In genomic region chr20:59831024-59831900, GRCh38 we compare ENCODE assay signal across 12 cellular contexts.
A peak's percentile ranks its signal among the peaks of the same experiment; 100 is the strongest.
DNase-seq lines count a peak whose midpoint lies in the region; ATAC-seq, FAIRE-seq and TF ChIP-seq lines count a peak whose summit lies in the region.
"Had no signal": no experiment of that assay in that cellular context is flagged by ENCODE, and none has a peak within 500 bp of the region (broad histone marks: within the 10 kb centered on the region; RNA-seq: fewer than 3 reads in every experiment).

No MANE protein-coding gene starts in this region.

- peak overlapping the region; percentile 5 to 59 for H3K27ac Mint-ChIP-seq in stimulated activated naive CD8-positive, alpha-beta T cell treated with anti-CD3 and anti-CD28 coated beads, Interleukin-15, amount 100 ng/mL, for 72 hours

- H3K4me1 ChIP-seq in Panc1 (ENCODE audit: control insufficient read depth, insufficient read depth, low read length) (no peaks in the 10 kb centered on the region), prostate gland (replicated peaks) (peaks cover 9% of the 10 kb centered on the region)

- no peaks in the 10 kb centered on the region for H3K9me3 Mint-ChIP-seq in stimulated activated naive CD8-positive, alpha-beta T cell treated with anti-CD3 and anti-CD28 coated beads, Interleukin-15, amount 100 ng/mL, for 72 hours

- H3K27ac ChIP-seq in Panc1 (ENCODE audit: low read length) (no peak overlapping the region), prostate gland (no peak overlapping the region)
- H3K27ac ChIP-seq: ovary had no signal

- H3K9me3 ChIP-seq in Panc1 (ENCODE audit: control insufficient read depth, insufficient read depth, low read depth, low read length): no peaks in the 10 kb centered on the region
- no peaks in the 10 kb centered on the region for H3K9me3 ChIP-seq in prostate gland
- H3K9me3 ChIP-seq: ovary had no signal

- H3K4me1 Mint-ChIP-seq in stimulated activated naive CD8-positive, alpha-beta T cell treated with anti-CD3 and anti-CD28 coated beads, Interleukin-15, amount 100 ng/mL, for 72 hours: peaks cover 7% of the 10 kb centered on the region

- H3K36me3 ChIP-seq in Panc1 (ENCODE audit: control insufficient read depth, insufficient read depth, low read length): no peaks in the 10 kb centered on the region
- H3K36me3 ChIP-seq in prostate gland: no peaks in the 10 kb centered on the region
- H3K36me3 ChIP-seq: ovary had no signal

- no peak overlapping the region for H3K4me3 ChIP-seq in Panc1 (ENCODE audit: low read depth in 2 of 2, low read length in 2 of 2)
- H3K4me3 ChIP-seq in prostate gland: no peak overlapping the region
- H3K4me3 ChIP-seq: ovary had no signal

- H3K27me3 Mint-ChIP-seq in stimulated activated naive CD8-positive, alpha-beta T cell treated with anti-CD3 and anti-CD28 coated beads, Interleukin-15, amount 100 ng/mL, for 72 hours: peaks cover 43% of the 10 kb centered on the region

- 74% methylated on average over 23 of the region's 23 CpGs for WGBS in prostate gland

- POLR2A ChIA-PET in Panc1 (lab: Charles Lee): no interaction called here

- H3K4me3 Mint-ChIP-seq in stimulated activated naive CD8-positive, alpha-beta T cell treated with anti-CD3 and anti-CD28 coated beads, Interleukin-15, amount 100 ng/mL, for 72 hours: no peak overlapping the region

- BruUV-seq in Panc1 (replicated peaks; lab: Mats Ljungman, UMichigan): no TSS peak

- H3K27me3 ChIP-seq in Panc1 (ENCODE audit: control insufficient read depth, insufficient read depth, low read length): peaks cover 2% of the 10 kb centered on the region; the same call in 1 of the 2 replicates
- no peaks in the 10 kb centered on the region for H3K27me3 ChIP-seq in prostate gland (replicated peaks; ENCODE audit: insufficient read depth)
- H3K27me3 ChIP-seq: ovary had no signal

- ATAC-seq in stimulated activated naive CD8-positive, alpha-beta T cell treated with anti-CD3 and anti-CD28 coated beads, Interleukin-15, amount 100 ng/mL, for 72 hours: no peak
- no peak for ATAC-seq in stimulated activated naive CD8-positive, alpha-beta T cell treated with anti-CD3 and anti-CD28 coated beads, Interleukin-15, Interleukin-2, amounts not matched to agents 100 U/mL and 50 U/mL, for 24 hours
- ATAC-seq in Panc1 (0 out of 2 replicates have a peak, but pooled peaks have one; percentile 32), left lobe of liver (no peak), GM21423 (IDR thresholded peaks at IDR 0.05; ENCODE audit: unreplicated experiment) (no peak)

- peak; percentile 93 for FAIRE-seq in urothelium cell line (lab: Jason Lieb, UNC)

- in situ Hi-C loops in Panc1 (cut with HindIII; ENCODE audit: low pct_unique_long_range_greater_than_20kb, low sequenced_read_pairs): no loop called here

- CTCF ChIA-PET in Panc1 (lab: Charles Lee): no interaction called here

- intact Hi-C loops in Panc1 (cut with micrococcal nuclease; ENCODE audit: unreplicated experiment): no loop called here
- intact Hi-C loops in prostate gland (cut with DNase I): no loop called here

- TF ChIP-seq POLR2A in prostate gland (IDR thresholded peaks at IDR 0.05): no peak

- TF ChIP-seq CTCF in Panc1 (IDR thresholded peaks at IDR 0.05) (no peak), prostate gland (IDR thresholded peaks at IDR 0.05) (no peak)

- DNase-seq in stimulated activated naive CD8-positive, alpha-beta T cell treated with anti-CD3 and anti-CD28 coated beads, Interleukin-15, amount 100 ng/mL, for 72 hours: no peak
- no peak for DNase-seq in stimulated activated naive CD8-positive, alpha-beta T cell treated with anti-CD3 and anti-CD28 coated beads, Interleukin-15, Interleukin-2, amounts not matched to agents 100 U/mL and 50 U/mL, for 24 hours
- DNase-seq in Panc1 (ENCODE audit: low read depth, low spot score) (no peak), left lobe of liver (ENCODE audit: low spot score) (peak; percentile 29), urothelium cell line (ENCODE audit: low spot score) (peak; percentile 76), prostate gland (ENCODE audit: low spot score) (no peak), NCI-H1694 (lab: John Stamatoyannopoulos, UW) (no peak)
- DNase-seq: activated CD4-positive, CD25-positive, alpha-beta regulatory T cell treated with anti-CD3 and anti-CD28 coated beads, Interleukin-2, amount 50 U/mL, for 72 hours; activated gamma-delta T cell treated with Interleukin-2 at 50 U/mL for 16 hours; NCI-H1694 treated with DMSO at 0.1 percent for 48 hours had no signal

Comparison
In these comparisons a context has a peak if more than half of its experiments do, and no peak if none do; other contexts are left out.
1. DNase-seq: peak in left lobe of liver (single experiment) and urothelium cell line (single experiment); none in stimulated activated naive CD8-positive, alpha-beta T cell treated with anti-CD3 and anti-CD28 coated beads, Interleukin-15, amount 100 ng/mL, for 72 hours (0 of 2), stimulated activated naive CD8-positive, alpha-beta T cell treated with anti-CD3 and anti-CD28 coated beads, Interleukin-15, Interleukin-2, amounts not matched to agents 100 U/mL and 50 U/mL, for 24 hours (single experiment), Panc1 (single experiment), prostate gland (single experiment) and NCI-H1694 (single experiment).